8 cellular contexts compared by ENCODE assay signal in the genomic region with DNA sequence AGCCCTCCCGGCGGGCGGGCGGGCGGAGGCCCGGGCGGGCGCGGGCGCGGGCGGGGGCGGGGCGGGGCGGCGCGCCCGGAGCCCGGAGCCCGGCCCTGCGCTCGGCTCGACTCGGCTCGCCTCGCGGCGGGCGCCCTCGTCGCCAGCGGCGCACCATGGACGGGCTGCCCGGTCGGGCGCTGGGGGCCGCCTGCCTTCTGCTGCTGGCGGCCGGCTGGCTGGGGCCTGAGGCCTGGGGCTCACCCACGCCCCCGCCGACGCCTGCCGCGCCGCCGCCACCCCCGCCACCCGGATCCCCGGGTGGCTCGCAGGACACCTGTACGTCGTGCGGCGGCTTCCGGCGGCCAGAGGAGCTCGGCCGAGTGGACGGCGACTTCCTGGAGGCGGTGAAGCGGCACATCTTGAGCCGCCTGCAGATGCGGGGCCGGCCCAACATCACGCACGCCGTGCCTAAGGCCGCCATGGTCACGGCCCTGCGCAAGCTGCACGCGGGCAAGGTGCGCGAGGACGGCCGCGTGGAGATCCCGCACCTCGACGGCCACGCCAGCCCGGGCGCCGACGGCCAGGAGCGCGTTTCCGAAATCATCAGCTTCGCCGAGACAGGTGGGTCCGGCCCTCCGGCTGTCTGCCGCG. TPM values are rescaled to one million over a fixed set of nuclear protein-coding genes. Genes with fewer than 3 reads are reported as not detected.
DNase-seq lines count a peak whose midpoint lies in the region; ATAC-seq, FAIRE-seq and TF ChIP-seq lines count a peak whose summit lies in the region.

A gene (plus strand): TSS at position 103 of the 633 bp plus-strand sequence. CDS start 53 bp downstream, at position 156.

- H2AK5ac ChIP-seq in neuronal stem cell (ENCODE audit: low read depth, low read length), result peak within 1 kb of the TSS; percentile 7

- no TSS peak for BruUV-seq in endothelial cell of umbilical vein (replicated peaks; lab: Mats Ljungman, UMichigan)

- peak; percentile 19 for DNase-seq in EL
- no peak for DNase-seq in NT2/D1 (ENCODE audit: low read depth, low spot score)
- DNase-seq in endothelial cell of umbilical vein (ENCODE audit: low read depth, low spot score), result no peak
- DNase-seq in neuronal stem cell (ENCODE audit: low spot score), result no peak
- DNase-seq in kidney tubule cell (ENCODE audit: low spot score), result no peak
- no peak for DNase-seq in GM10248 (ENCODE audit: extremely low spot score)
- DNase-seq in D721Med (ENCODE audit: insufficient read length, low spot score), result no peak

- WGBS in neuronal stem cell (ENCODE audit: extremely low coverage in 2 of 2, insufficient read length in 2 of 2, insufficient replicate concordance in 1 of 2), 2 donors, result no CpG with 5 or more reads among the region's 97 CpGs

- peak within 1 kb of the TSS; percentile 61 for H3K9ac ChIP-seq in NT2/D1 (ENCODE audit: insufficient read length, low read depth)
- no peak within 1 kb of the TSS for H3K9ac ChIP-seq in endothelial cell of umbilical vein (replicated peaks; ENCODE audit: extremely low read depth, insufficient read depth, low read length)
- peak within 1 kb of the TSS; percentile 44 for H3K9ac ChIP-seq in neuronal stem cell (ENCODE audit: low read depth, low read length, poor library complexity)

- H3K23ac ChIP-seq in neuronal stem cell (ENCODE audit: low read depth, low read length, poor library complexity), result peak within 1 kb of the TSS; percentile 80

- no peaks in the 10 kb centered on the region for H3K79me2 ChIP-seq in endothelial cell of umbilical vein (ENCODE audit: control insufficient read depth, insufficient read depth, low read length)

- FAIRE-seq in endothelial cell of umbilical vein (lab: Jason Lieb, UNC) (no peak), D721Med (lab: Jason Lieb, UNC) (no peak)

- no peak for TF ChIP-seq POLR2A in endothelial cell of umbilical vein (IDR thresholded peaks at IDR 0.05; ENCODE audit: low read depth, low read length)

- H4K20me1 ChIP-seq in endothelial cell of umbilical vein (replicated peaks; ENCODE audit: control insufficient read depth, extremely low read depth, insufficient read depth, low read length), result no peaks in the 10 kb centered on the region

- H3K27ac ChIP-seq in endothelial cell of umbilical vein (ENCODE audit: insufficient read depth, low read depth, low read length), result no peak within 1 kb of the TSS
- H3K27ac ChIP-seq in neuronal stem cell (replicated peaks; ENCODE audit: low read length), result no peak within 1 kb of the TSS

- no peaks in the 10 kb centered on the region for H3K9me3 ChIP-seq in NT2/D1 (ENCODE audit: insufficient read depth, low read length)
- no peaks in the 10 kb centered on the region for H3K9me3 ChIP-seq in endothelial cell of umbilical vein (replicated peaks; ENCODE audit: control insufficient read depth, insufficient read depth, low read length)
- H3K9me3 ChIP-seq in neuronal stem cell (replicated peaks in 1 of 2; ENCODE audit: control insufficient read depth in 2 of 2, insufficient read depth in 1 of 2, low read depth in 1 of 2, low read length in 2 of 2), result peaks cover 0 to 2% of the 10 kb centered on the region in 2 donors

- H3K9me1 ChIP-seq in endothelial cell of umbilical vein (replicated peaks; ENCODE audit: control insufficient read depth, extremely low read depth, insufficient read depth, low read length), result no peaks in the 10 kb centered on the region

- no peak within 1 kb of the TSS for H3K4ac ChIP-seq in neuronal stem cell (ENCODE audit: low read length)

- peak within 1 kb of the TSS; percentile 94 for H3K14ac ChIP-seq in neuronal stem cell (ENCODE audit: low read length)

- H3K79me1 ChIP-seq in neuronal stem cell (ENCODE audit: low read depth, low read length), result peaks cover 3% of the 10 kb centered on the region

- intact Hi-C loops in endothelial cell of umbilical vein (cut with micrococcal nuclease), result loop anchor here (1.0 to 5.0 kb wide), 2 partner anchors 323 to 736 kb away; no protein-coding TSS in a partner anchor

- H3K4me2 ChIP-seq in endothelial cell of umbilical vein (ENCODE audit: insufficient read depth, low read length) (peak within 1 kb of the TSS; percentile 12), neuronal stem cell (ENCODE audit: insufficient read depth, low read length, poor library complexity, severe bottlenecking) (peak within 1 kb of the TSS; percentile 91)

- no peak for TF ChIP-seq CTCF in endothelial cell of umbilical vein (IDR thresholded peaks at IDR 0.05; ENCODE audit: extremely low read depth in 1 of 2, insufficient read depth in 1 of 2, low read depth in 1 of 2, low read length in 2 of 2)
- TF ChIP-seq CTCF in GM10248 (IDR thresholded peaks at IDR 0.05; ENCODE audit: control extremely low read depth, extremely low read depth, low read depth, missing control alignments), result no peak
- no peak for TF ChIP-seq CTCF in D721Med (IDR thresholded peaks at IDR 0.05; ENCODE audit: insufficient read depth, missing control alignments)

- H3K18ac ChIP-seq in neuronal stem cell (ENCODE audit: low read length), result peak within 1 kb of the TSS; percentile 74

- POLR2A ChIA-PET in endothelial cell of umbilical vein (lab: Charles Lee) (no interaction called here), GM10248 (lab: Yijun Ruan, JAX) (no interaction called here)

- dilution Hi-C loops in endothelial cell of umbilical vein (cut with MboI; ENCODE audit: extremely low pct_ligation_motif_present, low sequenced_read_pairs), result no loop called here

- no peak within 1 kb of the TSS for H4K91ac ChIP-seq in neuronal stem cell (ENCODE audit: low read depth, low read length, poor library complexity)

- H2BK15ac ChIP-seq in neuronal stem cell (ENCODE audit: low read length), result peak within 1 kb of the TSS; percentile 49

- H2BK120ac ChIP-seq in neuronal stem cell (ENCODE audit: low read depth, low read length), result no peak within 1 kb of the TSS

- no peak for ATAC-seq in GM18858 (IDR thresholded peaks at IDR 0.05; ENCODE audit: unreplicated experiment)

- H2AFZ ChIP-seq in endothelial cell of umbilical vein (ENCODE audit: low read depth, low read length) (no peak within 1 kb of the TSS), neuronal stem cell (ENCODE audit: low read length) (peak within 1 kb of the TSS; percentile 82)

- peak within 1 kb of the TSS; percentile 47 for H3K4me3 ChIP-seq in NT2/D1 (ENCODE audit: insufficient read length, low read depth)
- peak within 1 kb of the TSS in 2 of 3 experiments; percentile 8 to 21 for H3K4me3 ChIP-seq in endothelial cell of umbilical vein (replicated peaks in 1 of 3; ENCODE audit: insufficient read depth in 1 of 3, low read depth in 1 of 3, low read length in 3 of 3)
- peak within 1 kb of the TSS; percentile 13 to 71 for H3K4me3 ChIP-seq in neuronal stem cell (ENCODE audit: low read length in 2 of 2)

- CTCF ChIA-PET in endothelial cell of umbilical vein (lab: Charles Lee), result interaction anchor here (0.8 to 2.3 kb wide), 5 partner anchors 166 to 337 kb away, joined by 3 to 14 read pairs (median 4); no protein-coding TSS in a partner anchor
- CTCF ChIA-PET in GM10248 (lab: Yijun Ruan, JAX), result interaction anchor here (2.7 kb wide), 1 partner anchor 33 kb away, joined by 7 read pairs; no protein-coding TSS in a partner anchor

- H3K27me3 ChIP-seq in NT2/D1 (ENCODE audit: insufficient read depth, insufficient read length), result peaks cover 98% of the 10 kb centered on the region
- H3K27me3 ChIP-seq in endothelial cell of umbilical vein (ENCODE audit: control insufficient read depth in 2 of 2, insufficient read depth in 2 of 2, low read length in 2 of 2), result peaks cover 55 to 69% of the 10 kb centered on the region in 2 experiments
- H3K27me3 ChIP-seq in neuronal stem cell (ENCODE audit: control insufficient read depth in 3 of 3, insufficient read depth in 3 of 3, low read depth in 1 of 3, low read length in 3 of 3), result peaks cover 47 to 96% (median 90%) of the 10 kb centered on the region in 3 experiments

- peak within 1 kb of the TSS; percentile 90 for H2BK5ac ChIP-seq in neuronal stem cell (ENCODE audit: low read length)

- peaks cover 31% of the 10 kb centered on the region for H3K4me1 ChIP-seq in NT2/D1 (ENCODE audit: insufficient read depth, insufficient read length)
- no peaks in the 10 kb centered on the region for H3K4me1 ChIP-seq in endothelial cell of umbilical vein (ENCODE audit: control insufficient read depth, extremely low read depth, insufficient read depth, low read length)
- peaks cover 16 to 20% of the 10 kb centered on the region in 2 donors for H3K4me1 ChIP-seq in neuronal stem cell (ENCODE audit: control insufficient read depth in 2 of 2, insufficient read depth in 1 of 2, low read depth in 1 of 2, low read length in 2 of 2)

- H4K8ac ChIP-seq in neuronal stem cell (ENCODE audit: low read depth, low read length), result peak within 1 kb of the TSS; percentile 23

- H3K36me3 ChIP-seq in NT2/D1 (ENCODE audit: insufficient read depth, insufficient read length, low read length) (no peaks in the 10 kb centered on the region), endothelial cell of umbilical vein (ENCODE audit: control insufficient read depth in 2 of 2, extremely low read depth in 1 of 2, insufficient read depth in 2 of 2, low read length in 2 of 2) (no peaks in the 10 kb centered on the region), neuronal stem cell (replicated peaks in 1 of 2; ENCODE audit: control insufficient read depth in 2 of 2, insufficient read depth in 2 of 2, low read length in 2 of 2) (no peaks in the 10 kb centered on the region)

- no peak within 1 kb of the TSS for H2BK12ac ChIP-seq in neuronal stem cell (ENCODE audit: low read length)

TF ChIP-seq in endothelial cell of umbilical vein, 7 proteins besides CTCF, POLR2A, EP300 and RAD21:
- TF ChIP-seq EZH2 (IDR thresholded peaks at IDR 0.05; ENCODE audit: borderline replicate concordance, low read depth, low read length, severe bottlenecking) (peak; percentile 89), JUN (IDR thresholded peaks at IDR 0.05; ENCODE audit: borderline replicate concordance, insufficient read depth, insufficient read length, low read depth) (no peak)

RNA-seq across cellular contexts. Expression of the gene that starts here (rescaled TPM):
- 0.67 and 1.8 TPM in 2 replicates for total RNA-seq in endothelial cell of umbilical vein
- polyA plus RNA-seq in endothelial cell of umbilical vein, result 0.03 and 0.11 TPM in 2 replicates
- 0.04 and 0.08 TPM in 2 replicates for polyA plus RNA-seq in endothelial cell of umbilical vein (2011; cell fraction: cytosol; rRNA removed)
- 0.54 and 0.62 TPM in 2 replicates for polyA plus RNA-seq in endothelial cell of umbilical vein (2011; cell fraction: nucleus; rRNA removed)
- 0.11 TPM in 1 of 2 replicates, not detected in the other for polyA plus RNA-seq in endothelial cell of umbilical vein (2012)
- polyA minus RNA-seq in endothelial cell of umbilical vein, result 0.04 TPM in 1 of 2 replicates, not detected in the other
- polyA minus RNA-seq in endothelial cell of umbilical vein (2011; cell fraction: cytosol; rRNA and poly(A)+ RNA removed), result not detected
- 0.29 and 0.38 TPM in 2 replicates for polyA minus RNA-seq in endothelial cell of umbilical vein (2011; cell fraction: nucleus; rRNA and poly(A)+ RNA removed)
- not detected for polyA plus RNA-seq in neuronal stem cell (2013, experiment 1 of 2)
- 0.01 TPM for polyA plus RNA-seq in neuronal stem cell (2013, experiment 2 of 2)
